ENCODE assay signal across 21 cellular contexts in the genomic region with DNA sequence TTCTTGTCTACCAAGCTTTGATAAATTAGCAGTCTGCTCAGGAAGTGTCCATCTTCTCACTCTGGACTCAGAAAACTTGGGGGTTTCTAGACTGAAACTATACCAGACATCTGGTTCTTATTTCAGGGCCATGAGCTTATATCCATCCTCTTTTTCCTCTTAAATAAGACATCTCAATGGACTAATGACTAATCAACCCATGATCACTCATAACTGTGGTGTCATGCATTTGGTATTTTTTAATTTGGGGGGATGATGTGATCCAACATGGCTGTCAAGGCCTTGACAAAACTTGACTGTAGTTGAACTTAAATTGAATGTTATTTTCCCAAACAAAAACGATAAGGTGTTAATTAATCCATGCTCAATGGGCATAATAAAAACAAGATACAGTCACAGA.
DNase-seq lines count a peak whose midpoint lies in the region; ATAC-seq, FAIRE-seq and TF ChIP-seq lines count a peak whose summit lies in the region.
"Had no signal": no experiment of that assay in that cellular context is flagged by ENCODE, and none has a peak within 500 bp of the region (broad histone marks: within the 10 kb centered on the region; RNA-seq: fewer than 3 reads in every experiment).

No MANE protein-coding gene starts in this region.

- H3K27me3 ChIP-seq in astrocyte (ENCODE audit: insufficient read depth, low read length) (no peaks in the 10 kb centered on the region), foreskin keratinocyte (no peaks in the 10 kb centered on the region)

- TF ChIP-seq CTCF in AG10803 (conservative IDR thresholded peaks at IDR 0.05; ENCODE audit: low read length) (no peak), astrocyte (IDR thresholded peaks at IDR 0.05; ENCODE audit: insufficient read depth, low read depth, low read length) (no peak), foreskin keratinocyte (conservative IDR thresholded peaks at IDR 0.05) (no peak), natural killer cell (IDR thresholded peaks at IDR 0.05) (no peak)

- DNase-seq in AG10803 (ENCODE audit: low read depth) = peak; percentile 32
- peak; percentile 52 for DNase-seq in HS-5 (ENCODE audit: low read depth)
- peak; percentile 22 for DNase-seq in astrocyte (ENCODE audit: low read depth)
- peak; percentile 33 to 47 for DNase-seq in foreskin keratinocyte
- no peak for DNase-seq in natural killer cell
- no peak for DNase-seq in DMS114 treated with DMSO at 0.1 percent for 48 hours (lab: John Stamatoyannopoulos, UW; ENCODE audit: unreplicated experiment)
- DNase-seq: C1 segment of cervical spinal cord, DMS153, NCI-H1092, NCI-H1694, NCI-H2107, NCI-H345, NCI-H69, PC-9, Right ventricle myocardium superior had no signal

- intact Hi-C loops in natural killer cell (cut with micrococcal nuclease) = no loop called here

- H3K4me1 ChIP-seq in astrocyte (ENCODE audit: insufficient read depth, low read length) (no peaks in the 10 kb centered on the region), foreskin keratinocyte (no peaks in the 10 kb centered on the region)

- H3K4me3 Mint-ChIP-seq in astrocyte (ENCODE audit: unreplicated experiment) = no peak overlapping the region
- H3K4me3 Mint-ChIP-seq in natural killer cell = no peak overlapping the region

- ATAC-seq in foreskin keratinocyte (peak; percentile 54), natural killer cell (no peak), GM18867 (IDR thresholded peaks at IDR 0.05; ENCODE audit: unreplicated experiment) (no peak), GM18907 (IDR thresholded peaks at IDR 0.05; ENCODE audit: unreplicated experiment) (no peak)
- ATAC-seq: GM12878, HCT116 had no signal

- H3K4me2 ChIP-seq in astrocyte (ENCODE audit: low read length) = no peak overlapping the region
- H3K4me2 ChIP-seq: PC-9 had no signal

- H3K27ac ChIP-seq in astrocyte (ENCODE audit: low read depth, low read length) (no peak overlapping the region), foreskin keratinocyte (no peak overlapping the region)
- H3K27ac ChIP-seq: PC-9 had no signal

- H2AFZ ChIP-seq in astrocyte (ENCODE audit: low read depth, low read length) = no peak overlapping the region
- H2AFZ ChIP-seq: PC-9 had no signal

- H3K9me3 Mint-ChIP-seq in astrocyte (ENCODE audit: unreplicated experiment) = no peaks in the 10 kb centered on the region
- no peaks in the 10 kb centered on the region for H3K9me3 Mint-ChIP-seq in natural killer cell

- no peaks in the 10 kb centered on the region for H3K79me2 ChIP-seq in astrocyte (ENCODE audit: insufficient read depth, low read length)

- no peak for FAIRE-seq in astrocyte (lab: Jason Lieb, UNC)
- FAIRE-seq: GM12878, GM18507, HTR-8/SVneo had no signal

- no peaks in the 10 kb centered on the region for H3K9me3 ChIP-seq in astrocyte (ENCODE audit: insufficient read depth, low read depth, low read length)

- H3K36me3 Mint-ChIP-seq in astrocyte (ENCODE audit: low read depth, unreplicated experiment) = no peaks in the 10 kb centered on the region
- H3K36me3 Mint-ChIP-seq in natural killer cell = no peaks in the 10 kb centered on the region

- H3K27ac Mint-ChIP-seq in astrocyte (ENCODE audit: unreplicated experiment) (no peak overlapping the region), natural killer cell (no peak overlapping the region)

- H3K4me1 Mint-ChIP-seq in astrocyte (ENCODE audit: low read depth, unreplicated experiment) (no peaks in the 10 kb centered on the region), natural killer cell (no peaks in the 10 kb centered on the region)

- no peaks in the 10 kb centered on the region for H3K36me3 ChIP-seq in astrocyte (ENCODE audit: insufficient read depth, low read length)

- H3K4me3 ChIP-seq in AG10803 (ENCODE audit: low read length) (no peak overlapping the region), astrocyte (ENCODE audit: insufficient read depth, low read depth, low read length) (no peak overlapping the region)
- H3K4me3 ChIP-seq: GM12878, PC-9 had no signal

- H4K20me1 ChIP-seq in astrocyte (ENCODE audit: insufficient read depth, low read length) = no peaks in the 10 kb centered on the region

- H3K9ac ChIP-seq in astrocyte (ENCODE audit: low read length) = no peak overlapping the region

- H3K27me3 Mint-ChIP-seq in astrocyte (ENCODE audit: low read depth, unreplicated experiment) = no peaks in the 10 kb centered on the region
- no peaks in the 10 kb centered on the region for H3K27me3 Mint-ChIP-seq in natural killer cell (ENCODE audit: low read depth in 2 of 2)

Comparison
In these comparisons a context has a peak if more than half of its experiments do, and no peak if none do; other contexts are left out.
1. DNase-seq: peak in AG10803 (single experiment), HS-5 (single experiment), astrocyte (single experiment) and foreskin keratinocyte (2 of 2); none in natural killer cell (single experiment) and DMS114 treated with DMSO at 0.1 percent for 48 hours (single experiment).